Comparison of ENCODE assay signal across 20 cellular contexts in the genomic region with DNA sequence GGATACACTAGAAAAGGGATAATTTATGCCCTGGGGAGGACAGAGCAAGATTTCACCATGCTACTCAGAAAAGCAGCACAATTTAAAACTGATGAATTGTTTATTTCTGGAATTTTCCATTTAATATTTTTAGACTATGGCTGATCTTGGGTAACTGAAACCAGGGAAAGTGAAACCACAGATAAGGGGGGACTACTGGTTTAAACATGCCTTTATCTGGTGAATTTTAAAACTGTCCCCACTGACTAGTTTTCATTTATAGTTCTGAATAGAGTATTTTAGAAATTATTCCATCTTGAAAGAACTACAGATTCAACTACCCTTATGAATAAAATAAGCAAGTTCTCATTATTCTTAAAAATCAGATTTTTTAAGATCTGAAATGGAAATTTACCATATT. TPM values are rescaled to one million over a fixed set of nuclear protein-coding genes. Genes with fewer than 3 reads are reported as not detected.
DNase-seq lines count a peak whose midpoint lies in the region; ATAC-seq, FAIRE-seq and TF ChIP-seq lines count a peak whose summit lies in the region.
"Had no signal": no experiment of that assay in that cellular context is flagged by ENCODE, and none has a peak within 500 bp of the region (broad histone marks: within the 10 kb centered on the region; RNA-seq: fewer than 3 reads in every experiment).

No MANE protein-coding gene starts in this region.

- H3K4me2 ChIP-seq in BLaER1: peak overlapping the region; percentile 78

- no peak for TF ChIP-seq CTCF in CD8-positive, alpha-beta T cell (IDR thresholded peaks at IDR 0.05)
- TF ChIP-seq CTCF in kidney (IDR thresholded peaks at IDR 0.05; ENCODE audit: borderline replicate concordance, extremely low read depth, insufficient read depth): no peak

- no peak for DNase-seq in CD8-positive, alpha-beta T cell
- DNase-seq in amniotic epithelial cell (ENCODE audit: low read depth) (peak; percentile 12), kidney (no peak), amygdala (lab: John Stamatoyannopoulos, UW) (no peak)
- DNase-seq in stimulated activated CD4-positive, alpha-beta T cell treated with anti-CD3 and anti-CD28 coated beads, Interleukin-4, amount 100 ng/mL, for 1 hour: no peak
- DNase-seq: ACHN, COR-L47, GF-D8, H9, MM.1S, NCI-H1092, NCI-H2081, NCI-H446 treated with DMSO at 0.1 percent for 48 hours, NCI-H69 had no signal

- H3K27ac Mint-ChIP-seq in CD8-positive, alpha-beta T cell: peak overlapping the region; percentile 57
- H3K27ac Mint-ChIP-seq: H9 had no signal

- H3K9ac ChIP-seq in BLaER1 (peak overlapping the region; percentile 58), kidney (ENCODE audit: low read length in 2 of 2) (no peak overlapping the region)

- 0 out of 2 replicates have a peak, but pooled peaks cover 3% of the 10 kb centered on the region for H3K9me3 ChIP-seq in BLaER1
- H3K9me3 ChIP-seq in CD8-positive, alpha-beta T cell (ENCODE audit: low read length): no peaks in the 10 kb centered on the region
- H3K9me3 ChIP-seq in kidney (ENCODE audit: control insufficient read depth in 1 of 2, low read length in 2 of 2): no peaks in the 10 kb centered on the region

- POLR2A ChIA-PET in CD8-positive, alpha-beta T cell (lab: Charles Lee): no interaction called here

- H3K27me3 ChIP-seq in BLaER1: no peaks in the 10 kb centered on the region
- no peaks in the 10 kb centered on the region for H3K27me3 ChIP-seq in CD8-positive, alpha-beta T cell (ENCODE audit: insufficient read depth, low read length)

- H3K27ac ChIP-seq in BLaER1: peak overlapping the region; percentile 64
- no peak overlapping the region for H3K27ac ChIP-seq in CD8-positive, alpha-beta T cell (ENCODE audit: low read depth, low read length)
- H3K27ac ChIP-seq in kidney (ENCODE audit: low read depth in 2 of 2, low read length in 2 of 2): no peak overlapping the region

- no peaks in the 10 kb centered on the region for H3K4me1 Mint-ChIP-seq in CD8-positive, alpha-beta T cell (ENCODE audit: low read depth)
- H3K4me1 Mint-ChIP-seq: CD14-positive monocyte, H9 had no signal

- no peak overlapping the region for H3K4me3 Mint-ChIP-seq in CD8-positive, alpha-beta T cell
- H3K4me3 Mint-ChIP-seq: CD14-positive monocyte, H9, IgD-negative memory B cell had no signal

- no peak for ATAC-seq in CD8-positive, alpha-beta T cell
- ATAC-seq in HG03457 (IDR thresholded peaks at IDR 0.05; ENCODE audit: unreplicated experiment): no peak
- ATAC-seq: Right ventricle myocardium inferior had no signal

- intact Hi-C loops in CD8-positive, alpha-beta T cell (cut with DNase I, micrococcal nuclease): no loop called here
- intact Hi-C loops in kidney (cut with DNase I): no loop called here

- no peaks in the 10 kb centered on the region for H3K9me3 Mint-ChIP-seq in CD8-positive, alpha-beta T cell
- H3K9me3 Mint-ChIP-seq: H9, IgD-negative memory B cell had no signal

- H3K27me3 Mint-ChIP-seq in CD8-positive, alpha-beta T cell (ENCODE audit: low read depth): no peaks in the 10 kb centered on the region
- H3K27me3 Mint-ChIP-seq: IgD-negative memory B cell had no signal

- H4K20me1 ChIP-seq in BLaER1: no peaks in the 10 kb centered on the region

- peaks cover 57% of the 10 kb centered on the region for H3K36me3 Mint-ChIP-seq in CD8-positive, alpha-beta T cell

- H3K4me3 ChIP-seq in BLaER1: 0 out of 2 replicates have a peak overlapping the region, but pooled peaks have one; percentile 18
- H3K4me3 ChIP-seq in CD8-positive, alpha-beta T cell (ENCODE audit: low read depth, low read length): no peak overlapping the region
- H3K4me3 ChIP-seq in kidney (ENCODE audit: low read length in 2 of 2): no peak overlapping the region

- CTCF ChIA-PET in CD8-positive, alpha-beta T cell (lab: Charles Lee): interaction anchor here (0.6 kb wide), 1 partner anchor 326 kb away, joined by 3 read pairs; no protein-coding TSS in a partner anchor

- H3K36me3 ChIP-seq in BLaER1: peaks cover 60% of the 10 kb centered on the region
- peaks cover 11% of the 10 kb centered on the region for H3K36me3 ChIP-seq in CD8-positive, alpha-beta T cell (ENCODE audit: insufficient read depth, low read length)
- H3K36me3 ChIP-seq in kidney (ENCODE audit: control insufficient read depth in 1 of 2, insufficient read depth in 2 of 2, low read length in 2 of 2): peaks cover 3 to 8% of the 10 kb centered on the region in 2 donors

- H3K4me1 ChIP-seq in BLaER1 (peaks cover 33% of the 10 kb centered on the region), kidney (ENCODE audit: control insufficient read depth in 1 of 2, insufficient read depth in 1 of 2, low read depth in 1 of 2, low read length in 2 of 2) (no peaks in the 10 kb centered on the region)
- H3K4me1 ChIP-seq in CD8-positive, alpha-beta T cell (ENCODE audit: insufficient read depth, low read length): no peaks in the 10 kb centered on the region

- FAIRE-seq in kidney (lab: Jason Lieb, UNC): peak; percentile 53
- FAIRE-seq: HTR-8/SVneo had no signal

RNA-seq across cellular contexts. Expression of a gene that starts 15.0 kb away (rescaled TPM):
- total RNA-seq in CD8-positive, alpha-beta T cell: 10 to 100 TPM; 28.4 to 33.8 TPM
- total RNA-seq in kidney: 40.2 TPM
- 120 TPM for polyA plus RNA-seq in kidney (ENCODE audit: insufficient read depth, low read depth, low replicate concordance)

RNA-seq across cellular contexts. Expression of a gene that starts 35.2 kb away (rescaled TPM):
- 10 to 100 TPM; 26.5 to 30.9 TPM for total RNA-seq in CD8-positive, alpha-beta T cell
- total RNA-seq in kidney: 43.1 TPM
- 9.5 TPM for polyA plus RNA-seq in kidney (ENCODE audit: insufficient read depth, low read depth, low replicate concordance)
